2 cellular contexts compared by ENCODE assay signal in the genomic region with DNA sequence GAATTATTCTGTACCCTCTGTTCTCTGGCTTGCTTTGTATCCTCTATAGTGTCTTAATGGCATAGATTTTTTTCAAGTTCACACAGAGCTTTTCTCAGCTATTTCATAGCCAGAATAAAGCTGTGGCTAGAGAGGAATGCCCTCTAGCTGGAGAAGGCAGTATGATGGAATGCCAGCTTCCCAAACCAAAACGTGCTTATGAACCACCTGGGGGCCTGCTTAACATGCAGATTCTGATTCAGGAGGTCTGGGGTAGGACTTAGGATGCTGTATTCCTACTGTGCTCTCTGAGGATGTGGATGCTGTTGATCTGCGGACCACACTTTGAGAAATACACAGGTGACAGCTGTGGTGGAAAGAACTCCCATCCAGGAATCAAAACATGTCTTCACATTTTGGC.
TF ChIP-seq lines count a peak whose summit lies in the region.

No MANE protein-coding gene starts in this region.

TF ChIP-seq in GM23338, 12 proteins besides CTCF, POLR2A, EP300 and RAD21:
- TF ChIP-seq POLR2AphosphoS5 (IDR thresholded peaks at IDR 0.05; ENCODE audit: low read depth) (peak; percentile 55; the same call in 1 of the 2 replicates), EZH2phosphoT487 (IDR thresholded peaks at IDR 0.05; ENCODE audit: unreplicated experiment) (no peak)
TF ChIP-seq in GM23338: peak in this region for 1.

TF ChIP-seq in endothelial cell of umbilical vein, 7 proteins besides CTCF, POLR2A, EP300 and RAD21:
- TF ChIP-seq MYC (IDR thresholded peaks at IDR 0.05; ENCODE audit: low read depth, low read length) (no peak), EZH2 (IDR thresholded peaks at IDR 0.05; ENCODE audit: borderline replicate concordance, low read depth, low read length, severe bottlenecking) (no peak), POLR2AphosphoS5 (IDR thresholded peaks at IDR 0.05; ENCODE audit: insufficient read depth, low read depth, low read length) (no peak), FOS (IDR thresholded peaks at IDR 0.05; ENCODE audit: borderline replicate concordance, insufficient read depth, low read length) (no peak), GATA2 (IDR thresholded peaks at IDR 0.05; ENCODE audit: insufficient read depth, insufficient read length, low read depth, low read length) (no peak), JUN (IDR thresholded peaks at IDR 0.05; ENCODE audit: borderline replicate concordance, insufficient read depth, insufficient read length, low read depth) (no peak)
- TF ChIP-seq, protein P1, sequence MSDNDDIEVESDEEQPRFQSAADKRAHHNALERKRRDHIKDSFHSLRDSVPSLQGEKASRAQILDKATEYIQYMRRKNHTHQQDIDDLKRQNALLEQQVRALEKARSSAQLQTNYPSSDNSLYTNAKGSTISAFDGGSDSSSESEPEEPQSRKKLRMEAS (IDR thresholded peaks at IDR 0.05; ENCODE audit: insufficient read depth, insufficient read length) = no peak
